8 cellular contexts compared by ENCODE assay signal in genomic region chr2:112644155-112644932, GRCh38. TPM values are rescaled to one million over a fixed set of nuclear protein-coding genes. Genes with fewer than 3 reads are reported as not detected.
DNase-seq lines count a peak whose midpoint lies in the region; ATAC-seq and TF ChIP-seq lines count a peak whose summit lies in the region.

No MANE protein-coding gene starts in this region.

- peak overlapping the region; percentile 100 for H3K4me3 Mint-ChIP-seq in activated CD4-positive, alpha-beta T cell treated with anti-CD3 and anti-CD28 coated beads, Interleukin-2, amount 10 ng/mL, durations not matched to agents 24 days and 14 days
- H3K4me3 Mint-ChIP-seq in glutamatergic neuron (ENCODE audit: unreplicated experiment) = peak overlapping the region; percentile 88

- H3K27ac Mint-ChIP-seq in activated CD4-positive, alpha-beta T cell treated with anti-CD3 and anti-CD28 coated beads, Interleukin-2, amount 10 ng/mL, durations not matched to agents 24 days and 14 days = peak overlapping the region; percentile 90
- peak overlapping the region; percentile 86 for H3K27ac Mint-ChIP-seq in glutamatergic neuron (ENCODE audit: unreplicated experiment)

- TF ChIP-seq CTCF in WI38 (IDR thresholded peaks at IDR 0.05; ENCODE audit: low read depth, low read length) (no peak), glutamatergic neuron (IDR thresholded peaks at IDR 0.05; ENCODE audit: partially characterized antibody, unreplicated experiment) (no peak), GM20000 (IDR thresholded peaks at IDR 0.05; ENCODE audit: extremely low read depth, missing control alignments) (no peak)

- intact Hi-C loops in activated CD4-positive, alpha-beta T cell treated with anti-CD3 and anti-CD28 coated beads, Interleukin-2, amount 10 ng/mL, durations not matched to agents 24 days and 14 days (cut with micrococcal nuclease) = no loop called here

- no peaks in the 10 kb centered on the region for H3K27me3 Mint-ChIP-seq in activated CD4-positive, alpha-beta T cell treated with anti-CD3 and anti-CD28 coated beads, Interleukin-2, amount 10 ng/mL, durations not matched to agents 24 days and 14 days
- peaks cover 11% of the 10 kb centered on the region for H3K27me3 Mint-ChIP-seq in glutamatergic neuron (ENCODE audit: unreplicated experiment)

- H3K4me1 Mint-ChIP-seq in activated CD4-positive, alpha-beta T cell treated with anti-CD3 and anti-CD28 coated beads, Interleukin-2, amount 10 ng/mL, durations not matched to agents 24 days and 14 days = peaks cover 67% of the 10 kb centered on the region
- peaks cover 11% of the 10 kb centered on the region for H3K4me1 Mint-ChIP-seq in glutamatergic neuron (ENCODE audit: low read depth, unreplicated experiment)

- H3K36me3 Mint-ChIP-seq in activated CD4-positive, alpha-beta T cell treated with anti-CD3 and anti-CD28 coated beads, Interleukin-2, amount 10 ng/mL, durations not matched to agents 24 days and 14 days (ENCODE audit: low read depth) = peaks cover 41% of the 10 kb centered on the region
- no peaks in the 10 kb centered on the region for H3K36me3 Mint-ChIP-seq in glutamatergic neuron (ENCODE audit: unreplicated experiment)

- DNase-seq in activated CD4-positive, alpha-beta T cell treated with anti-CD3 and anti-CD28 coated beads, Interleukin-2, amount 10 ng/mL, durations not matched to agents 24 days and 14 days = peak; percentile 59
- DNase-seq in activated CD4-positive, alpha-beta T cell treated with anti-CD3 and anti-CD28 coated beads for 48 hours = no peak
- DNase-seq in glutamatergic neuron (no peak), skeletal muscle cell (ENCODE audit: low read depth) (no peak), GM20000 (ENCODE audit: low spot score) (no peak), NOMO-1 (lab: John Stamatoyannopoulos, UW; ENCODE audit: unreplicated experiment in 2 of 2) (no peak)

- H3K4me3 ChIP-seq in WI38 (ENCODE audit: low read depth, low read length) (peak overlapping the region; percentile 94), skeletal muscle cell (ENCODE audit: low read depth, low read length) (peak overlapping the region; percentile 94)

- ATAC-seq in HG03439 (IDR thresholded peaks at IDR 0.05; ENCODE audit: unreplicated experiment) = no peak

- no peaks in the 10 kb centered on the region for H3K9me3 Mint-ChIP-seq in activated CD4-positive, alpha-beta T cell treated with anti-CD3 and anti-CD28 coated beads, Interleukin-2, amount 10 ng/mL, durations not matched to agents 24 days and 14 days
- H3K9me3 Mint-ChIP-seq in glutamatergic neuron (ENCODE audit: unreplicated experiment) = peaks cover 10% of the 10 kb centered on the region

RNA-seq across cellular contexts. Expression of gene SLC20A1, which starts 1.4 kb away (rescaled TPM):
- 180 and 182 TPM in 2 replicates for total RNA-seq in activated CD4-positive, alpha-beta T cell treated with anti-CD3 and anti-CD28 coated beads, Interleukin-2, amount 10 ng/mL, durations not matched to agents 24 days and 14 days
- 73.0 TPM for total RNA-seq in glutamatergic neuron (ENCODE audit: unreplicated experiment)

RNA-seq across cellular contexts. Expression of gene CHCHD5, which starts 59.9 kb away (rescaled TPM):
- total RNA-seq in activated CD4-positive, alpha-beta T cell treated with anti-CD3 and anti-CD28 coated beads, Interleukin-2, amount 10 ng/mL, durations not matched to agents 24 days and 14 days = 36.4 and 37.6 TPM in 2 replicates
- 24.4 TPM for total RNA-seq in glutamatergic neuron (ENCODE audit: unreplicated experiment)
